1 cellular context compared by ENCODE assay signal in genomic region chr15:51702710-51703109, GRCh38.
A peak's percentile ranks its signal among the peaks of the same experiment; 100 is the strongest.
TF ChIP-seq lines count a peak whose summit lies in the region.

No MANE protein-coding gene starts in this region.

TF ChIP-seq in K562, 482 proteins besides CTCF, POLR2A, EP300 and RAD21 (continued from another document):
- TF ChIP-seq, protein P1, sequence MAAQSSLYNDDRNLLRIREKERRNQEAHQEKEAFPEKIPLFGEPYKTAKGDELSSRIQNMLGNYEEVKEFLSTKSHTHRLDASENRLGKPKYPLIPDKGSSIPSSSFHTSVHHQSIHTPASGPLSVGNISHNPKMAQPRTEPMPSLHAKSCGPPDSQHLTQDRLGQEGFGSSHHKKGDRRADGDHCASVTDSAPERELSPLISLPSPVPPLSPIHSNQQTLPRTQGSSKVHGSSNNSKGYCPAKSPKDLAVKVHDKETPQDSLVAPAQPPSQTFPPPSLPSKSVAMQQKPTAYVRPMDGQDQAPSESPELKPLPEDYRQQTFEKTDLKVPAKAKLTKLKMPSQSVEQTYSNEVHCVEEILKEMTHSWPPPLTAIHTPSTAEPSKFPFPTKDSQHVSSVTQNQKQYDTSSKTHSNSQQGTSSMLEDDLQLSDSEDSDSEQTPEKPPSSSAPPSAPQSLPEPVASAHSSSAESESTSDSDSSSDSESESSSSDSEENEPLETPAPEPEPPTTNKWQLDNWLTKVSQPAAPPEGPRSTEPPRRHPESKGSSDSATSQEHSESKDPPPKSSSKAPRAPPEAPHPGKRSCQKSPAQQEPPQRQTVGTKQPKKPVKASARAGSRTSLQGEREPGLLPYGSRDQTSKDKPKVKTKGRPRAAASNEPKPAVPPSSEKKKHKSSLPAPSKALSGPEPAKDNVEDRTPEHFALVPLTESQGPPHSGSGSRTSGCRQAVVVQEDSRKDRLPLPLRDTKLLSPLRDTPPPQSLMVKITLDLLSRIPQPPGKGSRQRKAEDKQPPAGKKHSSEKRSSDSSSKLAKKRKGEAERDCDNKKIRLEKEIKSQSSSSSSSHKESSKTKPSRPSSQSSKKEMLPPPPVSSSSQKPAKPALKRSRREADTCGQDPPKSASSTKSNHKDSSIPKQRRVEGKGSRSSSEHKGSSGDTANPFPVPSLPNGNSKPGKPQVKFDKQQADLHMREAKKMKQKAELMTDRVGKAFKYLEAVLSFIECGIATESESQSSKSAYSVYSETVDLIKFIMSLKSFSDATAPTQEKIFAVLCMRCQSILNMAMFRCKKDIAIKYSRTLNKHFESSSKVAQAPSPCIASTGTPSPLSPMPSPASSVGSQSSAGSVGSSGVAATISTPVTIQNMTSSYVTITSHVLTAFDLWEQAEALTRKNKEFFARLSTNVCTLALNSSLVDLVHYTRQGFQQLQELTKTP (IDR thresholded peaks at IDR 0.05; ENCODE audit: low read depth in 1 of 2, partially characterized antibody in 2 of 2): no peak
- peak; percentile 98 for TF ChIP-seq MEIS2 (IDR thresholded peaks at IDR 0.05; ENCODE audit: partially characterized antibody)
- TF ChIP-seq ZNF57 (CRISPR knock-in tag; IDR thresholded peaks at IDR 0.05): no peak
- TF ChIP-seq MEF2A (IDR thresholded peaks at IDR 0.05; ENCODE audit: control insufficient read depth, low read depth, low read length): peak; percentile 27; the same call in 1 of the 2 replicates
- TF ChIP-seq HDAC3 (IDR thresholded peaks at IDR 0.05; ENCODE audit: borderline replicate concordance, partially characterized antibody): peak; percentile 37
- no peak for TF ChIP-seq TAF1 (IDR thresholded peaks at IDR 0.05; ENCODE audit: control insufficient read depth, extremely low read depth, insufficient read depth, low read length, severe bottlenecking)
- no peak for TF ChIP-seq KDM5B (IDR thresholded peaks at IDR 0.05; ENCODE audit: insufficient replicate concordance, low read depth, low read length)
- TF ChIP-seq GATA2 (CRISPR knock-in tag; IDR thresholded peaks at IDR 0.05): no peak
- no peak for TF ChIP-seq NR2C1 (IDR thresholded peaks at IDR 0.05)
- TF ChIP-seq NR2C1 (tag; IDR thresholded peaks at IDR 0.05): no peak
- TF ChIP-seq CHD4 (IDR thresholded peaks at IDR 0.05; ENCODE audit: insufficient read depth, insufficient replicate concordance, low read depth, low read length, poor library complexity, severe bottlenecking): no peak
- TF ChIP-seq MCM2 (IDR thresholded peaks at IDR 0.05; ENCODE audit: low read depth): no peak
- no peak for TF ChIP-seq SNIP1 (IDR thresholded peaks at IDR 0.05; ENCODE audit: low read depth)
- TF ChIP-seq KDM1A (IDR thresholded peaks at IDR 0.05): peak in 1 of 2 experiments; percentile 16; a peak in 1 of 4 replicates
- TF ChIP-seq ZNF175 (CRISPR knock-in tag; IDR thresholded peaks at IDR 0.05; ENCODE audit: low read depth): no peak
- no peak for TF ChIP-seq SMARCB1 (IDR thresholded peaks at IDR 0.05; ENCODE audit: insufficient read length, low read depth)
- TF ChIP-seq PHF21A (IDR thresholded peaks at IDR 0.05; ENCODE audit: borderline replicate concordance, low read depth): no peak
- peak; percentile 87 for TF ChIP-seq TCF3 (CRISPR knock-in tag; IDR thresholded peaks at IDR 0.05)
